In genomic region chr5:39628348-39628747, GRCh38 we compare ENCODE assay signal across 28 cellular contexts.
"Had no signal": no experiment of that assay in that cellular context is flagged by ENCODE, and none has a peak within 500 bp of the region (broad histone marks: within the 10 kb centered on the region; RNA-seq: fewer than 3 reads in every experiment).

No MANE protein-coding gene starts in this region.

- H3K4me3 ChIP-seq: colonic mucosa, coronary artery, dorsolateral prefrontal cortex, esophagus muscularis mucosa, esophagus squamous epithelium, gastrocnemius medialis, gastroesophageal sphincter, heart left ventricle, heart right ventricle had no signal

- H3K27me3 ChIP-seq: colonic mucosa, esophagus muscularis mucosa, esophagus squamous epithelium, foreskin keratinocyte, gastrocnemius medialis, gastroesophageal sphincter, heart left ventricle had no signal

- H3K4me1 ChIP-seq: colonic mucosa, esophagus muscularis mucosa, gastrocnemius medialis, gastroesophageal sphincter, heart left ventricle, heart right ventricle had no signal

- H3K9me3 ChIP-seq: colonic mucosa, esophagus muscularis mucosa, esophagus squamous epithelium, gastrocnemius medialis, gastroesophageal sphincter, heart left ventricle, heart right ventricle had no signal

- FAIRE-seq: colon, endometrium, endothelial cell of umbilical vein, frontal cortex had no signal

- H3K36me3 ChIP-seq: colonic mucosa, esophagus muscularis mucosa, esophagus squamous epithelium, gastrocnemius medialis, gastroesophageal sphincter, heart left ventricle, heart right ventricle had no signal

- H3K27ac ChIP-seq: colonic mucosa, coronary artery, dorsolateral prefrontal cortex, epithelial cell of prostate, esophagus muscularis mucosa, esophagus squamous epithelium, foreskin keratinocyte, gastrocnemius medialis, gastroesophageal sphincter, heart left ventricle, heart right ventricle had no signal

- DNase-seq: colonic mucosa; cortex of kidney; dermis blood vessel endothelial cell; dorsolateral prefrontal cortex; effector CD4-positive, alpha-beta T cell; effector CD8-positive, alpha-beta T cell; effector memory CD4-positive, alpha-beta T cell; effector memory CD8-positive, alpha-beta T cell; endodermal cell; erythroblast; esophagus squamous epithelium; foreskin fibroblast; foreskin keratinocyte; foreskin melanocyte; gastrocnemius medialis; glutamatergic neuron; head of caudate nucleus; heart left ventricle; heart right ventricle had no signal

- ATAC-seq: effector memory CD8-positive, alpha-beta T cell; esophagus mucosa; foreskin keratinocyte; gastrocnemius medialis; gastroesophageal sphincter; heart left ventricle; heart right ventricle had no signal
